13 cellular contexts compared by ENCODE assay signal in the genomic region with DNA sequence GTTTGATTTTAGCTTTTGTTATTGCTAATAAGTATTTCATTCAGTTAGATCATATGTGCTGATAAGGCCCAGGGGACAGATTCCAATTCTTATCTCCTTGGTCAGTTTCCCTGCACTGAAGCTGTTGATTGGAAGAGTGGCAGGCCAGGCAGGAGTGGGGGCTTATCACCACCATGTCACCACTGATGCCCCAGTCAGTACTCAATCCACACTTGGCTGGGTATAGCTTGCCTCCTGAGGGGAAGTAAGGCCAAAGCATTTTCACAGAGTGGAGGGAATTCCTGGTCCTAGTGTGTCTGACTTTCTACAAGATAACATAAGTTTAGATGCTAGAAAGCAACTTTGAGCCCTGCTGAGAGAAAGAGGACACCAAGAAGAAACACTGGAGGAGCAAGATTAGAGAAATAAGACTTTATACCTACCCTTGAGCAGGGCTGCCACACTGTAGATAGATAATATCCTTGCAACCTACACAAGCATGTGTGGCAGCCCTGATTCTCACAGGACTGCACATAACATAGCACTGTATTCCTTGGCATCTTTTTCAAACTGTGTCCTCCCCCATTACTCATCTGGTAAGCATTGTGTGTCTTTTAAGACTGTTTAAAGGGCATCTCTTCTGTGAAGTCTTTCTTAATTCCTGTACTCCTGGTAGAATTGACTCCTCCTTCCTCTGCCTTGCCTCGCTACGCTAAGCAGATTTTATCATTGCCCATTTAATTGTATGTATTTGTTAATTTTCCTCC. TPM values are rescaled to one million over a fixed set of nuclear protein-coding genes. Genes with fewer than 3 reads are reported as not detected.
A peak's percentile ranks its signal among the peaks of the same experiment; 100 is the strongest.
DNase-seq lines count a peak whose midpoint lies in the region; ATAC-seq, FAIRE-seq and TF ChIP-seq lines count a peak whose summit lies in the region.
"Had no signal": no experiment of that assay in that cellular context is flagged by ENCODE, and none has a peak within 500 bp of the region (broad histone marks: within the 10 kb centered on the region; RNA-seq: fewer than 3 reads in every experiment).

No MANE protein-coding gene starts in this region.

- no peak for DNase-seq in CD4-positive, alpha-beta memory T cell
- DNase-seq in Karpas-422: no peak
- no peak for DNase-seq in effector memory CD4-positive, alpha-beta T cell
- no peak for DNase-seq in naive thymus-derived CD8-positive, alpha-beta T cell
- DNase-seq in kidney tubule cell (ENCODE audit: low spot score): no peak
- DNase-seq in endodermal cell: no peak
- DNase-seq in kidney: no peak
- no peak for DNase-seq in retina
- DNase-seq: esophagus squamous epithelium, NCI-H187, NCI-H69 had no signal

- H2AFZ ChIP-seq in Karpas-422 (ENCODE audit: low read length): no peak overlapping the region

- no peaks in the 10 kb centered on the region for H3K27me3 ChIP-seq in CD4-positive, alpha-beta memory T cell (ENCODE audit: insufficient read depth, low read length)
- H3K27me3 ChIP-seq in Karpas-422 (ENCODE audit: low read length): no peaks in the 10 kb centered on the region
- H3K27me3 ChIP-seq in effector memory CD4-positive, alpha-beta T cell (replicated peaks; ENCODE audit: control insufficient read depth, insufficient read depth, low read length, poor library complexity, severe bottlenecking): no peaks in the 10 kb centered on the region
- no peaks in the 10 kb centered on the region for H3K27me3 ChIP-seq in endodermal cell (ENCODE audit: control insufficient read depth, insufficient read depth, low read length, poor library complexity, severe bottlenecking)
- H3K27me3 ChIP-seq: esophagus squamous epithelium had no signal

- peak overlapping the region; percentile 76 for H3K27ac ChIP-seq in CD4-positive, alpha-beta memory T cell (ENCODE audit: low read depth, low read length)
- H3K27ac ChIP-seq in Karpas-422 (ENCODE audit: low read length) (peak overlapping the region; percentile 76; the same call in 1 of the 2 replicates), endodermal cell (ENCODE audit: low read depth, low read length) (no peak overlapping the region), kidney (ENCODE audit: low read depth in 2 of 2, low read length in 2 of 2) (no peak overlapping the region)
- H3K27ac ChIP-seq in effector memory CD4-positive, alpha-beta T cell (ENCODE audit: insufficient read depth, low read length, poor library complexity, severe bottlenecking): peak overlapping the region; percentile 81
- H3K27ac ChIP-seq: RWPE1 had no signal

- no peaks in the 10 kb centered on the region for H3K27me3 Mint-ChIP-seq in CD4-positive, alpha-beta memory T cell
- no peaks in the 10 kb centered on the region for H3K27me3 Mint-ChIP-seq in naive thymus-derived CD8-positive, alpha-beta T cell
- H3K27me3 Mint-ChIP-seq in endodermal cell (ENCODE audit: insufficient read depth): no peaks in the 10 kb centered on the region

- intact Hi-C loops in CD4-positive, alpha-beta memory T cell (cut with micrococcal nuclease): loop anchor here (5.0 kb wide), 1 partner anchor 178 kb away; no protein-coding TSS in a partner anchor
- intact Hi-C loops in kidney (cut with DNase I): loop anchor here (5.0 kb wide), 1 partner anchor 263 kb away; no protein-coding TSS in a partner anchor

- H3K9me2 ChIP-seq in Karpas-422 (replicated peaks; ENCODE audit: insufficient read depth, low read length): no peaks in the 10 kb centered on the region

- H3K4me2 ChIP-seq in Karpas-422 (ENCODE audit: low read depth, low read length, poor library complexity, severe bottlenecking): no peak overlapping the region

- H3K9me3 Mint-ChIP-seq in CD4-positive, alpha-beta memory T cell: peaks cover 0 to 8% (median 4%) of the 10 kb centered on the region in 8 donors
- H3K9me3 Mint-ChIP-seq in naive thymus-derived CD8-positive, alpha-beta T cell: peaks cover 0 to 11% (median 5%) of the 10 kb centered on the region in 9 donors
- H3K9me3 Mint-ChIP-seq in endodermal cell: peaks cover 6% of the 10 kb centered on the region

- H3K79me2 ChIP-seq in Karpas-422 (ENCODE audit: low read length): peaks cover 25% of the 10 kb centered on the region

- CTCF ChIA-PET in CD4-positive, alpha-beta memory T cell (lab: Charles Lee; ENCODE audit: partially characterized antibody): interaction anchor here (0.6 to 9.8 kb wide), 15 partner anchors 15 to 310 kb away, joined by 3 to 488 read pairs (median 15); partner anchors contain the start of genes DPH3, OXNAD1 and RFTN1

- POLR2A ChIA-PET in CD4-positive, alpha-beta memory T cell (lab: Charles Lee; ENCODE audit: partially characterized antibody): interaction anchor here (0.6 to 9.8 kb wide), 12 partner anchors 10 to 1073 kb away, joined by 3 to 361 read pairs (median 5); partner anchors contain the start of genes DPH3 and OXNAD1
- POLR2A ChIA-PET in naive thymus-derived CD8-positive, alpha-beta T cell (lab: Charles Lee): interaction anchor here (0.6 to 9.8 kb wide), 11 partner anchors 9 to 227 kb away, joined by 3 to 304 read pairs (median 6); partner anchors contain the start of genes DPH3 and OXNAD1

- FAIRE-seq in kidney (lab: Jason Lieb, UNC): no peak

- H3K36me3 ChIP-seq in CD4-positive, alpha-beta memory T cell (ENCODE audit: insufficient read depth, low read length): no peaks in the 10 kb centered on the region
- peaks cover 18% of the 10 kb centered on the region for H3K36me3 ChIP-seq in Karpas-422 (ENCODE audit: insufficient read depth, low read length)
- H3K36me3 ChIP-seq in effector memory CD4-positive, alpha-beta T cell (ENCODE audit: control insufficient read depth, insufficient read depth, low read length): no peaks in the 10 kb centered on the region
- H3K36me3 ChIP-seq in endodermal cell (ENCODE audit: control insufficient read depth, insufficient read depth, low read length): peaks cover 41% of the 10 kb centered on the region
- H3K36me3 ChIP-seq in kidney (ENCODE audit: control insufficient read depth in 1 of 2, insufficient read depth in 2 of 2, low read length in 2 of 2): peaks cover 1 to 9% of the 10 kb centered on the region in 2 donors
- H3K36me3 ChIP-seq: thoracic aorta had no signal

- peak overlapping the region; percentile 93 to 99 (median 98) for H3K4me3 Mint-ChIP-seq in CD4-positive, alpha-beta memory T cell
- H3K4me3 Mint-ChIP-seq in naive thymus-derived CD8-positive, alpha-beta T cell: peak overlapping the region; percentile 95 to 100 (median 97)
- H3K4me3 Mint-ChIP-seq in endodermal cell: no peak overlapping the region

- TF ChIP-seq CTCF in endodermal cell (conservative IDR thresholded peaks at IDR 0.05) (no peak), kidney (IDR thresholded peaks at IDR 0.05; ENCODE audit: borderline replicate concordance, extremely low read depth, insufficient read depth) (no peak)

- no peak for ATAC-seq in naive thymus-derived CD8-positive, alpha-beta T cell

- H3K4me3 ChIP-seq in CD4-positive, alpha-beta memory T cell (ENCODE audit: low read length in 2 of 2): peak overlapping the region; percentile 68 to 89
- H3K4me3 ChIP-seq in Karpas-422 (ENCODE audit: low read length) (no peak overlapping the region), endodermal cell (ENCODE audit: low read length) (no peak overlapping the region), kidney (ENCODE audit: low read length in 2 of 2) (no peak overlapping the region)
- peak overlapping the region; percentile 59 for H3K4me3 ChIP-seq in effector memory CD4-positive, alpha-beta T cell (ENCODE audit: insufficient read depth, low read depth, low read length, poor library complexity, severe bottlenecking)
- H3K4me3 ChIP-seq: thoracic aorta had no signal

- H3K4me1 ChIP-seq in CD4-positive, alpha-beta memory T cell (ENCODE audit: insufficient read depth, low read length): peaks cover 78% of the 10 kb centered on the region
- H3K4me1 ChIP-seq in Karpas-422 (ENCODE audit: low read length) (peaks cover 56% of the 10 kb centered on the region), endodermal cell (ENCODE audit: control insufficient read depth, insufficient read depth, low read length) (no peaks in the 10 kb centered on the region), kidney (ENCODE audit: control insufficient read depth in 1 of 2, insufficient read depth in 1 of 2, low read depth in 1 of 2, low read length in 2 of 2) (no peaks in the 10 kb centered on the region)
- H3K4me1 ChIP-seq in effector memory CD4-positive, alpha-beta T cell (ENCODE audit: control insufficient read depth, insufficient read depth, low read length, poor library complexity, severe bottlenecking): peaks cover 40% of the 10 kb centered on the region

- peak overlapping the region; percentile 94 to 99 (median 96) for H3K27ac Mint-ChIP-seq in CD4-positive, alpha-beta memory T cell
- peak overlapping the region; percentile 93 to 99 (median 96) for H3K27ac Mint-ChIP-seq in naive thymus-derived CD8-positive, alpha-beta T cell
- H3K27ac Mint-ChIP-seq in endodermal cell: no peak overlapping the region

- 100% methylated on average over 2 of the region's 2 CpGs; no CpG with 5 or more reads in 1 of the 2 experiments for whole genome bisulfite sequencing in endodermal cell (ENCODE audit: insufficient coverage in 1 of 2, insufficient read length in 1 of 2), 2 experiments

- H3K9me3 ChIP-seq in CD4-positive, alpha-beta memory T cell (ENCODE audit: control insufficient read depth in 1 of 2, low read length in 2 of 2): no peaks in the 10 kb centered on the region
- H3K9me3 ChIP-seq in Karpas-422 (ENCODE audit: low read length) (no peaks in the 10 kb centered on the region), endodermal cell (ENCODE audit: control insufficient read depth, low read length) (peaks cover 16% of the 10 kb centered on the region), kidney (ENCODE audit: control insufficient read depth in 1 of 2, low read length in 2 of 2) (no peaks in the 10 kb centered on the region)
- no peaks in the 10 kb centered on the region for H3K9me3 ChIP-seq in effector memory CD4-positive, alpha-beta T cell (ENCODE audit: control insufficient read depth, low read length)
- H3K9me3 ChIP-seq: esophagus squamous epithelium, thoracic aorta had no signal

- H3K9ac ChIP-seq in Karpas-422 (ENCODE audit: low read length) (no peak overlapping the region), endodermal cell (ENCODE audit: extremely low read depth, low read length, poor library complexity, severe bottlenecking) (no peak overlapping the region), kidney (ENCODE audit: low read length in 2 of 2) (no peak overlapping the region)

- no peaks in the 10 kb centered on the region for H4K20me1 ChIP-seq in Karpas-422 (ENCODE audit: insufficient read depth, low read depth, low read length)

- H3K4me1 Mint-ChIP-seq in CD4-positive, alpha-beta memory T cell: peaks cover 53 to 83% (median 73%) of the 10 kb centered on the region in 4 donors
- H3K4me1 Mint-ChIP-seq in naive thymus-derived CD8-positive, alpha-beta T cell: peaks cover 36 to 88% (median 61%) of the 10 kb centered on the region in 4 donors
- no peaks in the 10 kb centered on the region for H3K4me1 Mint-ChIP-seq in endodermal cell

- peaks cover 19 to 45% of the 10 kb centered on the region in 2 donors for H3K36me3 Mint-ChIP-seq in CD4-positive, alpha-beta memory T cell
- peaks cover 40 to 52% (median 42%) of the 10 kb centered on the region in 3 donors for H3K36me3 Mint-ChIP-seq in naive thymus-derived CD8-positive, alpha-beta T cell
- peaks cover 33% of the 10 kb centered on the region for H3K36me3 Mint-ChIP-seq in endodermal cell (ENCODE audit: low read depth)

RNA-seq across cellular contexts. Expression of gene OXNAD1, which starts 24.3 kb away (rescaled TPM):
- 10 to 100 TPM; 78.5 to 84.7 TPM for total RNA-seq in CD4-positive, alpha-beta memory T cell
- 10 to 100 TPM; 61.7 to 68.0 TPM for polyA plus RNA-seq in CD4-positive, alpha-beta memory T cell
- total RNA-seq in Karpas-422 (2014; rRNA removed; shearing (Covaris generic); ENCODE audit: low replicate concordance): 23.3 and 30.3 TPM in 2 replicates
- total RNA-seq in naive thymus-derived CD8-positive, alpha-beta T cell: 100 to 1,000 TPM; 128 to 132 TPM
- 100 to 1,000 TPM; 106 to 190 (median 168) TPM for polyA plus RNA-seq in naive thymus-derived CD8-positive, alpha-beta T cell
- total RNA-seq in endodermal cell (10 to 100 TPM; 16.1 to 22.4 TPM), kidney (17.3 TPM)
- polyA plus RNA-seq in endodermal cell (2013, experiment 1 of 2): 13.1 TPM
- 14.6 TPM for polyA plus RNA-seq in endodermal cell (2013, experiment 2 of 2)
- 12.7 TPM for polyA plus RNA-seq in kidney (ENCODE audit: insufficient read depth, low read depth, low replicate concordance)

RNA-seq across cellular contexts. Expression of gene DPH3, which starts 24.6 kb away (rescaled TPM):
- 10 to 100 TPM; 15.2 to 15.4 TPM for total RNA-seq in CD4-positive, alpha-beta memory T cell
- 10 to 100 TPM; 19.6 to 39.7 TPM for polyA plus RNA-seq in CD4-positive, alpha-beta memory T cell
- total RNA-seq in Karpas-422 (2014; rRNA removed; shearing (Covaris generic); ENCODE audit: low replicate concordance): 7.6 and 22.2 TPM in 2 replicates
- 10 to 100 TPM; 16.6 to 17.2 TPM for total RNA-seq in naive thymus-derived CD8-positive, alpha-beta T cell
- 10 to 100 TPM; 16.7 to 20.9 (median 18.6) TPM for polyA plus RNA-seq in naive thymus-derived CD8-positive, alpha-beta T cell
- total RNA-seq in endodermal cell: 10 to 100 TPM; 34.5 to 36.4 TPM
- polyA plus RNA-seq in endodermal cell (2013, experiment 1 of 2): 35.0 TPM
- polyA plus RNA-seq in endodermal cell (2013, experiment 2 of 2): 35.4 TPM
- 19.3 TPM for total RNA-seq in kidney
- polyA plus RNA-seq in kidney (ENCODE audit: insufficient read depth, low read depth, low replicate concordance): 16.3 TPM

Comparison
In these comparisons a context has a peak if more than half of its experiments do, and no peak if none do; other contexts are left out.
1. H3K27ac ChIP-seq: peak in CD4-positive, alpha-beta memory T cell (single experiment), Karpas-422 (single experiment) and effector memory CD4-positive, alpha-beta T cell (single experiment); none in endodermal cell (single experiment) and kidney (0 of 2).
2. H3K4me3 ChIP-seq: peak in CD4-positive, alpha-beta memory T cell (2 of 2) and effector memory CD4-positive, alpha-beta T cell (single experiment); none in Karpas-422 (single experiment), endodermal cell (single experiment) and kidney (0 of 2).